Comparison of ENCODE assay signal across 9 cellular contexts in the genomic region with DNA sequence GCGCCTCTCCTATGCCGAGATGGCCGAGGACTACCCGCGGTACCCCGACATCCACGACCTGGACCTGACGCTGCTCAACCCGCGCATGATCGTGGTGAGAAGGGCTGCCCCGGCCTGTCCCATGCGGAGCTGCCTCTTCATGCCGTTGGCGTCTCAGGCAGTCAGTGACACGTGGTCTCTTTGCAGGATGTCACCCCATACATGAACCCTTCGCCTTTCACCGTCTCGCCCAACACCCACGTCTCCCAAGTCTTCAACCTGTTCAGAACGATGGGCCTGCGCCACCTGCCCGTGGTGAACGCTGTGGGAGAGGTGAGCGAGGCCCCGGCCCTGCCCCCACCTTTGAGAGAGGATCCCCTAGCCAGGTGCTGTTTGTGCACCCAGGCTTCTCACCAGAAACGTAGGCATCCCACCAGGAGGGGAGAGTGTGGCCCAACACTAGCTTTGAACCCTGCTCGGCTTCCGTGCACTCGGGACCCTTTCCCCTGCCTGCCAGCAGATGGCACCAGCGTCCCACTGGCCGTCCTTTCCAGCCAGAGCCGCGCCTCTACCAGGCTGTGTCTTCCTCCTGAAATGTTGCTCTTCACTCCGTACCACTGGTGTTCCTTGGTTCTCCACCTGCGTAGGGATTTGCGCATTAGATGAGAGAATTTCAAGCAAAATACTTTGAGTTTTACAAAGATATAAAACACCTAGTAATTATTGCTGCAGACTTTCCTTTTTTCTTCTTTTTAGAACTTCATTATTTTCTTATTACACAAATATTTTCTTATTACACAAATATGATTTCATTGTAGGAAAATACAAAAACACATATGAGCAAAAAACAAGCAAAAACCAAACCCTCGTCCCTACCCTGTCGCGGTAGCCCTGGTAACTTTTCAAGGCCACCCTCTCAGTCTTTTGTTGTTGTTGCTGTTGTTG. TPM values are rescaled to one million over a fixed set of nuclear protein-coding genes. Genes with fewer than 3 reads are reported as not detected.
DNase-seq lines count a peak whose midpoint lies in the region; ATAC-seq and TF ChIP-seq lines count a peak whose summit lies in the region.
"Had no signal": no experiment of that assay in that cellular context is flagged by ENCODE, and none has a peak within 500 bp of the region (broad histone marks: within the 10 kb centered on the region; RNA-seq: fewer than 3 reads in every experiment).

No MANE protein-coding gene starts in this region.

- peaks cover 8% of the 10 kb centered on the region for H3K36me3 Mint-ChIP-seq in neural crest cell (ENCODE audit: low read depth)

- H3K4me3 Mint-ChIP-seq in neural crest cell = no peak overlapping the region
- no peak overlapping the region for H3K4me3 Mint-ChIP-seq in stimulated activated naive CD8-positive, alpha-beta T cell treated with anti-CD3 and anti-CD28 coated beads, Interleukin-15, amount 100 ng/mL, for 72 hours

- peak; percentile 93 for ATAC-seq in IMR-90 (ENCODE audit: low read depth)
- peak; percentile 92 for ATAC-seq in stimulated activated naive CD8-positive, alpha-beta T cell treated with anti-CD3 and anti-CD28 coated beads, Interleukin-15, amount 100 ng/mL, for 72 hours
- ATAC-seq in HG03196 (IDR thresholded peaks at IDR 0.05; ENCODE audit: unreplicated experiment) = no peak

- BruUV-seq in IMR-90 (replicated peaks; lab: Mats Ljungman, UMichigan) = no TSS peak

- no peaks in the 10 kb centered on the region for H3K27me3 ChIP-seq in IMR-90 (ENCODE audit: control insufficient read depth, insufficient read depth, low read length)

- no peaks in the 10 kb centered on the region for H3K9me3 Mint-ChIP-seq in neural crest cell
- no peaks in the 10 kb centered on the region for H3K9me3 Mint-ChIP-seq in stimulated activated naive CD8-positive, alpha-beta T cell treated with anti-CD3 and anti-CD28 coated beads, Interleukin-15, amount 100 ng/mL, for 72 hours

- H3K9me3 ChIP-seq in IMR-90 (ENCODE audit: control insufficient read depth, insufficient read depth, low read length) = no peaks in the 10 kb centered on the region

- no peak overlapping the region for H3K4me3 ChIP-seq in IMR-90 (ENCODE audit: insufficient read depth, low read depth, low read length)
- H3K4me3 ChIP-seq: SK-N-MC had no signal

- peaks cover 3% of the 10 kb centered on the region; the same call in 1 of the 2 replicates for H3K9me1 ChIP-seq in IMR-90 (ENCODE audit: insufficient read depth, low read length)

- H3K36me3 ChIP-seq in IMR-90 (ENCODE audit: control insufficient read depth, insufficient read depth, low read length) = peaks cover 79% of the 10 kb centered on the region

- CTCF ChIA-PET in IMR-90 (lab: Yijun Ruan, JAX) = interaction anchor here (0.6 to 1.2 kb wide), 8 partner anchors 9 to 69 kb away, joined by 3 to 11 read pairs (median 4); a partner anchor contains a TSS

- peaks cover 0 to 4% of the 10 kb centered on the region in 2 experiments; a peak in 2 of 4 replicates for H3K79me1 ChIP-seq in IMR-90 (ENCODE audit: low read depth in 1 of 2, low read length in 2 of 2)

- no peak overlapping the region for H2AK5ac ChIP-seq in IMR-90 (ENCODE audit: low read depth, low read length)

- DNase-seq in DMS 273 (lab: John Stamatoyannopoulos, UW; ENCODE audit: unreplicated experiment) (peak; percentile 81), IMR-90 (peak; percentile 41), RPMI7951 (ENCODE audit: low read depth) (peak; percentile 46), activated T-helper 1 cell treated with Interleukin-2 at 50 U/mL for 16 hours (ENCODE audit: low read depth) (peak; percentile 55), fibroblast of peridontal ligament (ENCODE audit: extremely low read depth) (peak; percentile 54), neural crest cell (ENCODE audit: low read depth, low spot score) (peak; percentile 76)
- peak; percentile 71 to 74 for DNase-seq in stimulated activated naive CD8-positive, alpha-beta T cell treated with anti-CD3 and anti-CD28 coated beads, Interleukin-15, amount 100 ng/mL, for 72 hours

- dilution Hi-C loops in IMR-90 (cut with HindIII; ENCODE audit: low sequenced_read_pairs, unreplicated experiment) = no loop called here

- no peak overlapping the region for H4K8ac ChIP-seq in IMR-90 (ENCODE audit: low read depth in 2 of 2, low read length in 2 of 2)

- no peak overlapping the region for H3K14ac ChIP-seq in IMR-90 (replicated peaks; ENCODE audit: low read depth, low read length)

- no peaks in the 10 kb centered on the region for H3K27me3 Mint-ChIP-seq in neural crest cell (ENCODE audit: low read depth)
- H3K27me3 Mint-ChIP-seq in stimulated activated naive CD8-positive, alpha-beta T cell treated with anti-CD3 and anti-CD28 coated beads, Interleukin-15, amount 100 ng/mL, for 72 hours = no peaks in the 10 kb centered on the region

- H2AFZ ChIP-seq in IMR-90 (replicated peaks; ENCODE audit: low read length, poor library complexity) = peak overlapping the region; percentile 11

- no peak overlapping the region for H3K27ac ChIP-seq in IMR-90 (ENCODE audit: insufficient read depth, low read length)
- H3K27ac ChIP-seq: SK-N-MC had no signal

- no peak overlapping the region for H3K27ac Mint-ChIP-seq in neural crest cell (ENCODE audit: unreplicated experiment)
- H3K27ac Mint-ChIP-seq in stimulated activated naive CD8-positive, alpha-beta T cell treated with anti-CD3 and anti-CD28 coated beads, Interleukin-15, amount 100 ng/mL, for 72 hours = no peak overlapping the region

- no peaks in the 10 kb centered on the region for H3K4me1 Mint-ChIP-seq in neural crest cell
- H3K4me1 Mint-ChIP-seq in stimulated activated naive CD8-positive, alpha-beta T cell treated with anti-CD3 and anti-CD28 coated beads, Interleukin-15, amount 100 ng/mL, for 72 hours = no peaks in the 10 kb centered on the region

- H2AK9ac ChIP-seq in IMR-90 (replicated peaks; ENCODE audit: low read depth, low read length, poor library complexity) = no peak overlapping the region

- no peak overlapping the region for H2BK120ac ChIP-seq in IMR-90 (ENCODE audit: low read depth, low read length)

- no peak overlapping the region for H3K4me2 ChIP-seq in IMR-90 (ENCODE audit: low read depth, low read length)

- H2BK15ac ChIP-seq in IMR-90 (ENCODE audit: low read depth, low read length) = no peak overlapping the region

- no peak overlapping the region for H3K23ac ChIP-seq in IMR-90 (ENCODE audit: low read depth, low read length)

- H2BK20ac ChIP-seq in IMR-90 (ENCODE audit: low read depth, low read length) = no peak overlapping the region

- in situ Hi-C loops in IMR-90 (cut with MboI; ENCODE audit: low sequenced_read_pairs) = no loop called here

- 67% methylated on average over 15 of the region's 40 CpGs; no CpG with 5 or more reads in 1 of the 2 experiments for WGBS in IMR-90 (ENCODE audit: extremely low coverage in 2 of 2, insufficient read length in 1 of 2), 2 experiments

- no peak overlapping the region for H4K91ac ChIP-seq in IMR-90 (ENCODE audit: insufficient read depth, low read depth, low read length)

- no peak overlapping the region for H2BK5ac ChIP-seq in IMR-90 (ENCODE audit: low read depth, low read length, poor library complexity, severe bottlenecking)

- TF ChIP-seq POLR2A in IMR-90 (IDR thresholded peaks at IDR 0.05; ENCODE audit: low read depth, low read length) = 0 out of 2 replicates have a peak, but pooled peaks have one; percentile 35

- intact Hi-C loops in IMR-90 (cut with micrococcal nuclease) = loop anchor here (1.0 kb wide), 2 partner anchors 56 to 69 kb away; no protein-coding TSS in a partner anchor

- POLR2A ChIA-PET in IMR-90 (lab: Charles Lee; ENCODE audit: unreplicated experiment) = no interaction called here

- no peak overlapping the region for H3K18ac ChIP-seq in IMR-90 (ENCODE audit: low read depth, low read length)

- peaks cover 2% of the 10 kb centered on the region; the same call in 1 of the 2 replicates for H3K4me1 ChIP-seq in IMR-90 (ENCODE audit: control insufficient read depth, insufficient read depth, low read length)

- TF ChIP-seq CTCF in IMR-90 (conservative IDR thresholded peaks at IDR 0.05; ENCODE audit: low read depth, low read length) = peak; percentile 96
- peak; percentile 97 for TF ChIP-seq CTCF in neural crest cell (conservative IDR thresholded peaks at IDR 0.05)

- H4K5ac ChIP-seq in IMR-90 (ENCODE audit: low read depth, low read length) = no peak overlapping the region

- peak; percentile 93 for TF ChIP-seq RAD21 in IMR-90 (IDR thresholded peaks at IDR 0.05; ENCODE audit: low read length)

- no peak overlapping the region for H3K4ac ChIP-seq in IMR-90 (ENCODE audit: low read depth, low read length)

- H3K56ac ChIP-seq in IMR-90 (ENCODE audit: extremely low read depth, insufficient read depth, low read length) = no peak overlapping the region

- no peak overlapping the region for H3K9ac ChIP-seq in IMR-90 (ENCODE audit: low read depth, low read length)

- peaks cover 12% of the 10 kb centered on the region; the same call in 1 of the 2 replicates for H4K20me1 ChIP-seq in IMR-90 (ENCODE audit: insufficient read depth, low read length)

TF ChIP-seq in IMR-90, 13 proteins besides CTCF, POLR2A, EP300 and RAD21 (continues in another document):
- 0 out of 2 replicates have a peak, but pooled peaks have one; percentile 13 for TF ChIP-seq BHLHE40 (IDR thresholded peaks at IDR 0.05; ENCODE audit: low read depth, low read length)
- no peak for TF ChIP-seq FOS (IDR thresholded peaks at IDR 0.05; ENCODE audit: low read depth, low read length)

RNA-seq across cellular contexts. Expression of a gene that starts 9.0 kb away (rescaled TPM):
- total RNA-seq in IMR-90 (2012; rRNA removed) (not detected in 2 replicates), neural crest cell (not detected in 2 replicates)
- not detected in 2 replicates for polyA plus RNA-seq in IMR-90 (2012; rRNA removed)
- not detected in 2 replicates for polyA plus RNA-seq in IMR-90 (2012; cell fraction: cytosol; rRNA removed)
- not detected in 2 replicates for polyA plus RNA-seq in IMR-90 (2012; cell fraction: nucleus; rRNA removed; ENCODE audit: low replicate concordance)
- total RNA-seq in RPMI7951 (2014; rRNA removed; shearing (Covaris generic)) = not detected in 2 replicates

RNA-seq across cellular contexts. Expression of a gene that starts 20.1 kb away (rescaled TPM):
- total RNA-seq in IMR-90 (2012; rRNA removed) = not detected in 2 replicates
- 0.24 TPM in 1 of 2 replicates, not detected in the other for polyA plus RNA-seq in IMR-90 (2012; rRNA removed)
- polyA plus RNA-seq in IMR-90 (2012; cell fraction: cytosol; rRNA removed) = 0.10 TPM in 1 of 2 replicates, not detected in the other
- 0.16 TPM in 1 of 2 replicates, not detected in the other for polyA plus RNA-seq in IMR-90 (2012; cell fraction: nucleus; rRNA removed; ENCODE audit: low replicate concordance)
- not detected in 2 replicates for total RNA-seq in RPMI7951 (2014; rRNA removed; shearing (Covaris generic))
- not detected in 2 replicates for total RNA-seq in neural crest cell

RNA-seq across cellular contexts. Expression of a gene that starts 32.6 kb away (rescaled TPM):
- total RNA-seq in IMR-90 (2012; rRNA removed) (4.1 and 5.0 TPM in 2 replicates), neural crest cell (56.2 and 56.3 TPM in 2 replicates)
- polyA plus RNA-seq in IMR-90 (2012; rRNA removed) = 9.7 and 10.6 TPM in 2 replicates
- polyA plus RNA-seq in IMR-90 (2012; cell fraction: cytosol; rRNA removed) = 3.5 and 5.0 TPM in 2 replicates
- polyA plus RNA-seq in IMR-90 (2012; cell fraction: nucleus; rRNA removed; ENCODE audit: low replicate concordance) = 42.7 and 54.8 TPM in 2 replicates
- total RNA-seq in RPMI7951 (2014; rRNA removed; shearing (Covaris generic)) = 5.5 and 6.2 TPM in 2 replicates

RNA-seq across cellular contexts. Expression of a gene that starts 32.8 kb away (rescaled TPM):
- total RNA-seq in IMR-90 (2012; rRNA removed) (6.7 and 7.3 TPM in 2 replicates), neural crest cell (28.7 and 29.6 TPM in 2 replicates)
- polyA plus RNA-seq in IMR-90 (2012; rRNA removed) = 6.7 and 7.4 TPM in 2 replicates
- polyA plus RNA-seq in IMR-90 (2012; cell fraction: cytosol; rRNA removed) = 3.5 and 5.5 TPM in 2 replicates
- 16.7 and 23.0 TPM in 2 replicates for polyA plus RNA-seq in IMR-90 (2012; cell fraction: nucleus; rRNA removed; ENCODE audit: low replicate concordance)
- 3.2 and 3.4 TPM in 2 replicates for total RNA-seq in RPMI7951 (2014; rRNA removed; shearing (Covaris generic))
